In the genomic region with DNA sequence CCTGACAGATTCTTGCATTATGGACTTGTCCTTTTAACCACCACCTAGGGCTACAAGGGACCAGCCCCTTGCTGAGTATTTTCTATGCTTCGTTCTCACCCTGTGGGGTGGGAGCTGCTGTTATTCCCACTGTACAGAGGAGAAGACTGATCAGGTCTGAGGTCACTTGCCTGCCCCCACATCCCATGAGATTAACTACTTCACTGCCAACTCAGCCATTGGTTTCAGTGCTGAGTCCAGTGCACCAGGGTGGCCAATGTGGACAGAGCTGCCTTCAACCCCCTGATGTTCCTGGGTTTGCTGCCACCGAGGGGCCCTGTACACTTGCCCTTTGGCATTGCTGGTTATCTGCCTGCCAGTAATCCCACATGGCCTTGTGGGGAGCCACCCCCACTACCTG, we compare ENCODE assay signal across 19 cellular contexts. TPM values are rescaled to one million over a fixed set of nuclear protein-coding genes. Genes with fewer than 3 reads are reported as not detected.
DNase-seq lines count a peak whose midpoint lies in the region; ATAC-seq and TF ChIP-seq lines count a peak whose summit lies in the region.
"Had no signal": no experiment of that assay in that cellular context is flagged by ENCODE, and none has a peak within 500 bp of the region (broad histone marks: within the 10 kb centered on the region; RNA-seq: fewer than 3 reads in every experiment).

No MANE protein-coding gene starts in this region.

- no peaks in the 10 kb centered on the region for H3K27me3 Mint-ChIP-seq in activated CD8-positive, alpha-beta T cell treated with anti-CD3 and anti-CD28 coated beads for 36 hours
- H3K27me3 Mint-ChIP-seq in naive thymus-derived CD8-positive, alpha-beta T cell: no peaks in the 10 kb centered on the region
- H3K27me3 Mint-ChIP-seq in stimulated activated memory B cell treated with anti-CD40 and anti-IgM and Interleukin-4, amounts not matched to agents 10 μg/mL and 1 μg/mL and 100 μg/mL, for 72 hours: no peaks in the 10 kb centered on the region
- H3K27me3 Mint-ChIP-seq in T-helper 2 cell treated with Interferon-gamma antibody and Interleukin-4, amounts not matched to agents 5 μg/mL and 100 μg/mL, for 36 hours (ENCODE audit: low read depth): no peaks in the 10 kb centered on the region
- H3K27me3 Mint-ChIP-seq in activated CD4-positive, alpha-beta T cell treated with anti-CD3 and anti-CD28 coated beads, Interleukin-2, amount 10 ng/mL, durations not matched to agents 7 days and 5 days: no peaks in the 10 kb centered on the region

- H3K4me3 ChIP-seq in left ventricle myocardium inferior (no peak overlapping the region), right cardiac atrium (ENCODE audit: low read length) (no peak overlapping the region)
- H3K4me3 ChIP-seq: Peyer's patch had no signal

- H3K27ac Mint-ChIP-seq in activated CD8-positive, alpha-beta T cell treated with anti-CD3 and anti-CD28 coated beads for 36 hours: peak overlapping the region; percentile 23
- H3K27ac Mint-ChIP-seq in naive thymus-derived CD8-positive, alpha-beta T cell: peak overlapping the region in 7 of 10 donors; percentile 13 to 80 (median 57)
- H3K27ac Mint-ChIP-seq in stimulated activated memory B cell treated with anti-CD40 and anti-IgM and Interleukin-4, amounts not matched to agents 10 μg/mL and 1 μg/mL and 100 μg/mL, for 72 hours: peak overlapping the region; percentile 27
- H3K27ac Mint-ChIP-seq in T-helper 2 cell treated with Interferon-gamma antibody and Interleukin-4, amounts not matched to agents 5 μg/mL and 100 μg/mL, for 36 hours: no peak overlapping the region
- no peak overlapping the region for H3K27ac Mint-ChIP-seq in activated CD4-positive, alpha-beta T cell treated with anti-CD3 and anti-CD28 coated beads, Interleukin-2, amount 10 ng/mL, durations not matched to agents 7 days and 5 days

- H3K27me3 ChIP-seq in left ventricle myocardium inferior (ENCODE audit: low read depth) (no peaks in the 10 kb centered on the region), right cardiac atrium (ENCODE audit: control insufficient read depth, insufficient read depth) (no peaks in the 10 kb centered on the region)
- H3K27me3 ChIP-seq: Peyer's patch had no signal

- peak overlapping the region; percentile 100 for H3K27ac ChIP-seq in left ventricle myocardium inferior (replicated peaks)
- H3K27ac ChIP-seq in right cardiac atrium (ENCODE audit: low read length): no peak overlapping the region
- H3K27ac ChIP-seq: Peyer's patch had no signal

- WGBS in right cardiac atrium: 57% methylated on average over 2 of the region's 2 CpGs

- peaks cover 11% of the 10 kb centered on the region for H3K36me3 ChIP-seq in left ventricle myocardium inferior

- no peak for ATAC-seq in right cardiac atrium
- ATAC-seq in activated CD8-positive, alpha-beta T cell treated with anti-CD3 and anti-CD28 coated beads for 36 hours: no peak
- no peak for ATAC-seq in naive thymus-derived CD8-positive, alpha-beta T cell
- ATAC-seq in stimulated activated memory B cell treated with anti-CD40 and anti-IgM and Interleukin-4, amounts not matched to agents 10 μg/mL and 1 μg/mL and 100 μg/mL, for 72 hours: no peak

- H3K4me3 Mint-ChIP-seq in activated CD8-positive, alpha-beta T cell treated with anti-CD3 and anti-CD28 coated beads for 36 hours: no peak overlapping the region
- H3K4me3 Mint-ChIP-seq in naive thymus-derived CD8-positive, alpha-beta T cell: no peak overlapping the region
- H3K4me3 Mint-ChIP-seq in stimulated activated memory B cell treated with anti-CD40 and anti-IgM and Interleukin-4, amounts not matched to agents 10 μg/mL and 1 μg/mL and 100 μg/mL, for 72 hours: no peak overlapping the region
- no peak overlapping the region for H3K4me3 Mint-ChIP-seq in T-helper 2 cell treated with Interferon-gamma antibody and Interleukin-4, amounts not matched to agents 5 μg/mL and 100 μg/mL, for 36 hours
- no peak overlapping the region for H3K4me3 Mint-ChIP-seq in activated CD4-positive, alpha-beta T cell treated with anti-CD3 and anti-CD28 coated beads, Interleukin-2, amount 10 ng/mL, durations not matched to agents 7 days and 5 days

- intact Hi-C loops in left ventricle myocardium inferior (cut with micrococcal nuclease) (no loop called here), right cardiac atrium (cut with DNase I) (no loop called here)
- intact Hi-C loops in activated CD8-positive, alpha-beta T cell treated with anti-CD3 and anti-CD28 coated beads for 36 hours (cut with micrococcal nuclease): no loop called here

- no peaks in the 10 kb centered on the region for H3K36me3 Mint-ChIP-seq in activated CD8-positive, alpha-beta T cell treated with anti-CD3 and anti-CD28 coated beads for 36 hours (ENCODE audit: low read depth)
- peaks cover 0 to 12% (median 2%) of the 10 kb centered on the region in 3 donors for H3K36me3 Mint-ChIP-seq in naive thymus-derived CD8-positive, alpha-beta T cell
- peaks cover 10% of the 10 kb centered on the region for H3K36me3 Mint-ChIP-seq in stimulated activated memory B cell treated with anti-CD40 and anti-IgM and Interleukin-4, amounts not matched to agents 10 μg/mL and 1 μg/mL and 100 μg/mL, for 72 hours
- H3K36me3 Mint-ChIP-seq in T-helper 2 cell treated with Interferon-gamma antibody and Interleukin-4, amounts not matched to agents 5 μg/mL and 100 μg/mL, for 36 hours (ENCODE audit: low read depth): no peaks in the 10 kb centered on the region
- peaks cover 3% of the 10 kb centered on the region for H3K36me3 Mint-ChIP-seq in activated CD4-positive, alpha-beta T cell treated with anti-CD3 and anti-CD28 coated beads, Interleukin-2, amount 10 ng/mL, durations not matched to agents 7 days and 5 days (ENCODE audit: low read depth)

- peaks cover 84% of the 10 kb centered on the region for H3K4me1 ChIP-seq in left ventricle myocardium inferior
- H3K4me1 ChIP-seq in right cardiac atrium (ENCODE audit: control insufficient read depth, insufficient read depth, low read length): peaks cover 15% of the 10 kb centered on the region

- no peaks in the 10 kb centered on the region for H3K9me3 Mint-ChIP-seq in activated CD8-positive, alpha-beta T cell treated with anti-CD3 and anti-CD28 coated beads for 36 hours
- H3K9me3 Mint-ChIP-seq in naive thymus-derived CD8-positive, alpha-beta T cell: no peaks in the 10 kb centered on the region
- no peaks in the 10 kb centered on the region for H3K9me3 Mint-ChIP-seq in stimulated activated memory B cell treated with anti-CD40 and anti-IgM and Interleukin-4, amounts not matched to agents 10 μg/mL and 1 μg/mL and 100 μg/mL, for 72 hours
- no peaks in the 10 kb centered on the region for H3K9me3 Mint-ChIP-seq in T-helper 2 cell treated with Interferon-gamma antibody and Interleukin-4, amounts not matched to agents 5 μg/mL and 100 μg/mL, for 36 hours
- H3K9me3 Mint-ChIP-seq in activated CD4-positive, alpha-beta T cell treated with anti-CD3 and anti-CD28 coated beads, Interleukin-2, amount 10 ng/mL, durations not matched to agents 7 days and 5 days: no peaks in the 10 kb centered on the region

- CTCF ChIA-PET in activated CD8-positive, alpha-beta T cell treated with anti-CD3 and anti-CD28 coated beads for 36 hours (lab: Charles Lee): interaction anchor here (1.0 to 1.3 kb wide), 2 partner anchors 26 to 237 kb away, joined by 3 to 5 read pairs; a partner anchor contains a TSS
- CTCF ChIA-PET in activated CD4-positive, alpha-beta T cell treated with anti-CD3 and anti-CD28 coated beads, Interleukin-2, amount 10 ng/mL, durations not matched to agents 7 days and 5 days (lab: Charles Lee): interaction anchor here (0.9 kb wide), 1 partner anchor 26 kb away, joined by 5 read pairs; a partner anchor contains a TSS

- H3K9me3 ChIP-seq in left ventricle myocardium inferior (replicated peaks) (no peaks in the 10 kb centered on the region), right cardiac atrium (ENCODE audit: control insufficient read depth, low read length) (no peaks in the 10 kb centered on the region)
- H3K9me3 ChIP-seq: Peyer's patch had no signal

- TF ChIP-seq CTCF in left ventricle myocardium inferior (IDR thresholded peaks at IDR 0.05; ENCODE audit: borderline replicate concordance): no peak
- TF ChIP-seq CTCF in activated CD8-positive, alpha-beta T cell treated with anti-CD3 and anti-CD28 coated beads for 36 hours (IDR thresholded peaks at IDR 0.05): no peak

- POLR2A ChIA-PET in activated CD8-positive, alpha-beta T cell treated with anti-CD3 and anti-CD28 coated beads for 36 hours (lab: Charles Lee): no interaction called here
- POLR2A ChIA-PET in naive thymus-derived CD8-positive, alpha-beta T cell (lab: Charles Lee): interaction anchor here (0.7 to 1.3 kb wide), 5 partner anchors 19 to 269 kb away, joined by 3 to 4 read pairs (median 3); no protein-coding TSS in a partner anchor
- POLR2A ChIA-PET in activated CD4-positive, alpha-beta T cell treated with anti-CD3 and anti-CD28 coated beads, Interleukin-2, amount 10 ng/mL, durations not matched to agents 7 days and 5 days (lab: Charles Lee): no interaction called here

- H3K4me1 Mint-ChIP-seq in activated CD8-positive, alpha-beta T cell treated with anti-CD3 and anti-CD28 coated beads for 36 hours (ENCODE audit: low read depth): peaks cover 36% of the 10 kb centered on the region
- H3K4me1 Mint-ChIP-seq in naive thymus-derived CD8-positive, alpha-beta T cell: peaks cover 11 to 54% (median 43%) of the 10 kb centered on the region in 4 donors
- H3K4me1 Mint-ChIP-seq in stimulated activated memory B cell treated with anti-CD40 and anti-IgM and Interleukin-4, amounts not matched to agents 10 μg/mL and 1 μg/mL and 100 μg/mL, for 72 hours: peaks cover 21% of the 10 kb centered on the region
- peaks cover 15% of the 10 kb centered on the region for H3K4me1 Mint-ChIP-seq in T-helper 2 cell treated with Interferon-gamma antibody and Interleukin-4, amounts not matched to agents 5 μg/mL and 100 μg/mL, for 36 hours (ENCODE audit: low read depth)
- H3K4me1 Mint-ChIP-seq in activated CD4-positive, alpha-beta T cell treated with anti-CD3 and anti-CD28 coated beads, Interleukin-2, amount 10 ng/mL, durations not matched to agents 7 days and 5 days: peaks cover 33% of the 10 kb centered on the region

- DNase-seq in left ventricle myocardium inferior (no peak), right cardiac atrium (no peak), DMS79 treated with DMSO at 0.1 percent for 48 hours (lab: John Stamatoyannopoulos, UW) (no peak)
- no peak for DNase-seq in activated CD8-positive, alpha-beta T cell treated with anti-CD3 and anti-CD28 coated beads for 36 hours
- no peak for DNase-seq in naive thymus-derived CD8-positive, alpha-beta T cell
- DNase-seq in T-helper 2 cell treated with Interferon-gamma antibody and Interleukin-4, amounts not matched to agents 5 μg/mL and 100 μg/mL, for 36 hours (ENCODE audit: low spot score): no peak
- DNase-seq in activated CD4-positive, alpha-beta T cell treated with anti-CD3 and anti-CD28 coated beads, Interleukin-2, amount 10 ng/mL, durations not matched to agents 7 days and 5 days: no peak
- DNase-seq: DND-41, GDM1, GOT3, MV-4-11, NCI-H1436, NCI-H2029 treated with DMSO at 0.1 percent for 48 hours, NCI-H510A treated with DMSO at 0.1 percent for 48 hours, Peyer's patch, SHP77 treated with DMSO at 0.1 percent for 48 hours had no signal

RNA-seq across cellular contexts. Expression of a gene that starts 6.9 kb away (rescaled TPM):
- 465 TPM for total RNA-seq in left ventricle myocardium inferior
- 100 to 1,000 TPM; 351 to 412 (median 373) TPM for total RNA-seq in right cardiac atrium
- 256 TPM for polyA plus RNA-seq in right cardiac atrium
- total RNA-seq in activated CD8-positive, alpha-beta T cell treated with anti-CD3 and anti-CD28 coated beads for 36 hours: 10 to 100 TPM; 61.0 to 61.5 TPM
- total RNA-seq in naive thymus-derived CD8-positive, alpha-beta T cell: 10 to 100 TPM; 54.7 to 56.8 TPM
- 1 to 10 TPM; 1.1 to 1.8 (median 1.3) TPM for polyA plus RNA-seq in naive thymus-derived CD8-positive, alpha-beta T cell
- total RNA-seq in activated CD4-positive, alpha-beta T cell treated with anti-CD3 and anti-CD28 coated beads, Interleukin-2, amount 10 ng/mL, durations not matched to agents 7 days and 5 days: 10 to 100 TPM; 50.6 to 56.8 TPM

RNA-seq across cellular contexts. Expression of a gene that starts 20.1 kb away (rescaled TPM):
- total RNA-seq in left ventricle myocardium inferior (46.7 TPM), right cardiac atrium (10 to 100 TPM; 34.0 to 53.8 (median 42.5) TPM)
- polyA plus RNA-seq in right cardiac atrium: 32.2 TPM
- total RNA-seq in activated CD8-positive, alpha-beta T cell treated with anti-CD3 and anti-CD28 coated beads for 36 hours: 10 to 100 TPM; 62.1 to 66.9 TPM
- total RNA-seq in naive thymus-derived CD8-positive, alpha-beta T cell: 10 to 100 TPM; 66.4 to 68.3 TPM
- 1 to 10 TPM; 2.3 to 5.2 (median 2.7) TPM for polyA plus RNA-seq in naive thymus-derived CD8-positive, alpha-beta T cell
- total RNA-seq in activated CD4-positive, alpha-beta T cell treated with anti-CD3 and anti-CD28 coated beads, Interleukin-2, amount 10 ng/mL, durations not matched to agents 7 days and 5 days: 10 to 100 TPM; 80.7 to 84.5 TPM

RNA-seq across cellular contexts. Expression of a gene that starts 25.1 kb away (rescaled TPM):
- not detected for total RNA-seq in left ventricle myocardium inferior
- total RNA-seq in right cardiac atrium: not detected
- not detected for polyA plus RNA-seq in right cardiac atrium
- not detected for total RNA-seq in activated CD8-positive, alpha-beta T cell treated with anti-CD3 and anti-CD28 coated beads for 36 hours
- under 1 TPM in 1 of 2 experiments, not detected in 1; 0.85 TPM for total RNA-seq in naive thymus-derived CD8-positive, alpha-beta T cell
- polyA plus RNA-seq in naive thymus-derived CD8-positive, alpha-beta T cell: not detected
- total RNA-seq in activated CD4-positive, alpha-beta T cell treated with anti-CD3 and anti-CD28 coated beads, Interleukin-2, amount 10 ng/mL, durations not matched to agents 7 days and 5 days: not detected
- total RNA-seq: A673, LHCN-M2, Peyer's patch had no signal

RNA-seq across cellular contexts. Expression of a gene that starts 25.7 kb away (rescaled TPM):
- 0.96 TPM for total RNA-seq in left ventricle myocardium inferior
- total RNA-seq in right cardiac atrium: 1 to 10 TPM in 3 of 4 donors, under 1 TPM in 1; 0.56 to 1.4 (median 1.2) TPM
- polyA plus RNA-seq in right cardiac atrium: 0.29 TPM
- 10 to 100 TPM; 53.5 to 55.3 TPM for total RNA-seq in activated CD8-positive, alpha-beta T cell treated with anti-CD3 and anti-CD28 coated beads for 36 hours
- total RNA-seq in naive thymus-derived CD8-positive, alpha-beta T cell: 1 to 10 TPM; 2.7 to 4.6 TPM
- 1 to 10 TPM; 2.3 to 4.2 (median 3.7) TPM for polyA plus RNA-seq in naive thymus-derived CD8-positive, alpha-beta T cell
- total RNA-seq in activated CD4-positive, alpha-beta T cell treated with anti-CD3 and anti-CD28 coated beads, Interleukin-2, amount 10 ng/mL, durations not matched to agents 7 days and 5 days: 100 to 1,000 TPM; 119 to 131 TPM

RNA-seq across cellular contexts. Expression of a gene that starts 38.1 kb away (rescaled TPM):
- total RNA-seq in left ventricle myocardium inferior (8.1 TPM), right cardiac atrium (10 to 100 TPM in 1 of 4 donors, 1 to 10 TPM in 3; 6.4 to 10.3 (median 9.2) TPM)
- 11.1 TPM for polyA plus RNA-seq in right cardiac atrium
- total RNA-seq in activated CD8-positive, alpha-beta T cell treated with anti-CD3 and anti-CD28 coated beads for 36 hours: 1 to 10 TPM; 1.4 to 1.5 TPM
- total RNA-seq in naive thymus-derived CD8-positive, alpha-beta T cell: under 1 TPM; 0.44 to 0.99 TPM
- polyA plus RNA-seq in naive thymus-derived CD8-positive, alpha-beta T cell: 1 to 10 TPM in 1 of 3 donors, under 1 TPM in 2; 0.36 to 1.4 (median 0.59) TPM
- under 1 TPM; 0.67 to 0.69 TPM for total RNA-seq in activated CD4-positive, alpha-beta T cell treated with anti-CD3 and anti-CD28 coated beads, Interleukin-2, amount 10 ng/mL, durations not matched to agents 7 days and 5 days

Comparison
In these comparisons a context has a peak if more than half of its experiments do, and no peak if none do; other contexts are left out.
1. H3K27ac Mint-ChIP-seq: peak in activated CD8-positive, alpha-beta T cell treated with anti-CD3 and anti-CD28 coated beads for 36 hours (single experiment), naive thymus-derived CD8-positive, alpha-beta T cell (7 of 10) and stimulated activated memory B cell treated with anti-CD40 and anti-IgM and Interleukin-4, amounts not matched to agents 10 μg/mL and 1 μg/mL and 100 μg/mL, for 72 hours (single experiment); none in T-helper 2 cell treated with Interferon-gamma antibody and Interleukin-4, amounts not matched to agents 5 μg/mL and 100 μg/mL, for 36 hours (single experiment) and activated CD4-positive, alpha-beta T cell treated with anti-CD3 and anti-CD28 coated beads, Interleukin-2, amount 10 ng/mL, durations not matched to agents 7 days and 5 days (single experiment).